In genomic region chr10:5576780-5577472, GRCh38 we compare ENCODE assay signal across 1 cellular context.
TF ChIP-seq lines count a peak whose summit lies in the region.

No MANE protein-coding gene starts in this region.

TF ChIP-seq in K562, 482 proteins besides CTCF, POLR2A, EP300 and RAD21 (continued from another document):
- TF ChIP-seq HOMEZ (CRISPR knock-in tag; IDR thresholded peaks at IDR 0.05): no peak
- TF ChIP-seq ZBTB43 (CRISPR knock-in tag; IDR thresholded peaks at IDR 0.05): 0 out of 2 replicates have a peak, but pooled peaks have one; percentile 80
- no peak for TF ChIP-seq NEUROD1 (IDR thresholded peaks at IDR 0.05; ENCODE audit: borderline replicate concordance, low read depth, low read length, partially characterized antibody)
- no peak for TF ChIP-seq SIN3B (IDR thresholded peaks at IDR 0.05; ENCODE audit: low read depth)
- no peak for TF ChIP-seq ATF6 (CRISPR knock-in tag; IDR thresholded peaks at IDR 0.05)
- TF ChIP-seq PRMT5 (CRISPR knock-in tag; IDR thresholded peaks at IDR 0.05): no peak
- no peak for TF ChIP-seq ZNF277 (CRISPR knock-in tag; IDR thresholded peaks at IDR 0.05; ENCODE audit: borderline replicate concordance)
- no peak for TF ChIP-seq TCF7 (IDR thresholded peaks at IDR 0.05; ENCODE audit: borderline replicate concordance)
- TF ChIP-seq RHOXF2B (CRISPR knock-in tag; conservative IDR thresholded peaks at IDR 0.05): no peak
- TF ChIP-seq ZBTB33 (CRISPR knock-in tag; IDR thresholded peaks at IDR 0.05): 0 out of 2 replicates have a peak, but pooled peaks have one; percentile 22
- no peak for TF ChIP-seq HNRNPLL (IDR thresholded peaks at IDR 0.05; ENCODE audit: low read depth, low read length, poor library complexity, severe bottlenecking)
- peak; percentile 46 for TF ChIP-seq PCBP2 (IDR thresholded peaks at IDR 0.05; ENCODE audit: low read depth, low read length, poor library complexity, severe bottlenecking)
